ENCODE assay signal across 17 cellular contexts in genomic region chr9:69454327-69454726, GRCh38.
"Had no signal": no experiment of that assay in that cellular context is flagged by ENCODE, and none has a peak within 500 bp of the region (broad histone marks: within the 10 kb centered on the region; RNA-seq: fewer than 3 reads in every experiment).

No MANE protein-coding gene starts in this region.

- H3K4me1 Mint-ChIP-seq: activated B cell treated with CpG ODN at 0.5 μM for 24 hours; activated naive CD8-positive, alpha-beta T cell treated with anti-CD3 and anti-CD28 coated beads, Interleukin-2, amount 10 ng/mL, durations not matched to agents 7 days and 5 days; central memory CD8-positive, alpha-beta T cell; mesothelial cell of epicardium had no signal

- H3K27me3 Mint-ChIP-seq: activated naive CD8-positive, alpha-beta T cell treated with anti-CD3 and anti-CD28 coated beads, Interleukin-2, amount 10 ng/mL, durations not matched to agents 7 days and 5 days; T-helper 17 cell had no signal

- H3K9me3 Mint-ChIP-seq: activated B cell treated with CpG ODN at 0.5 μM for 24 hours; activated naive CD8-positive, alpha-beta T cell treated with anti-CD3 and anti-CD28 coated beads, Interleukin-2, amount 10 ng/mL, durations not matched to agents 7 days and 5 days; central memory CD8-positive, alpha-beta T cell had no signal

- H3K36me3 ChIP-seq: pancreas had no signal

- H3K9me3 ChIP-seq: esophagus squamous epithelium, pancreas, spleen, stomach, testis had no signal

- H3K4me3 ChIP-seq: coronary artery, esophagus squamous epithelium, pancreas, spleen, stomach, testis had no signal

- H3K4me3 Mint-ChIP-seq: activated B cell treated with CpG ODN at 0.5 μM for 24 hours; activated naive CD8-positive, alpha-beta T cell treated with anti-CD3 and anti-CD28 coated beads, Interleukin-2, amount 10 ng/mL, durations not matched to agents 7 days and 5 days; brain; central memory CD8-positive, alpha-beta T cell; mesothelial cell of epicardium; T-helper 17 cell had no signal

- H3K27me3 ChIP-seq: esophagus squamous epithelium, pancreas, spleen, stomach, testis had no signal

- H3K27ac ChIP-seq: coronary artery, esophagus squamous epithelium, pancreas, spleen, stomach, testis had no signal

- DNase-seq: activated B cell treated with CpG ODN at 0.5 μM for 24 hours; activated CD4-positive, alpha-beta T cell treated with anti-CD3 and anti-CD28 coated beads for 48 hours; activated naive CD4-positive, alpha-beta T cell; activated naive CD8-positive, alpha-beta T cell treated with anti-CD3 and anti-CD28 coated beads, Interleukin-2, amount 10 ng/mL, durations not matched to agents 7 days and 5 days; esophagus squamous epithelium; glutamatergic neuron; kidney glomerular epithelial cell; pancreas; spleen; stomach; T-helper 17 cell; testis had no signal

- ATAC-seq: pancreas, sciatic nerve, T-helper 17 cell had no signal

- FAIRE-seq: pancreas had no signal

- H3K36me3 Mint-ChIP-seq: activated naive CD8-positive, alpha-beta T cell treated with anti-CD3 and anti-CD28 coated beads, Interleukin-2, amount 10 ng/mL, durations not matched to agents 7 days and 5 days had no signal

- H3K27ac Mint-ChIP-seq: activated B cell treated with CpG ODN at 0.5 μM for 24 hours; activated naive CD8-positive, alpha-beta T cell treated with anti-CD3 and anti-CD28 coated beads, Interleukin-2, amount 10 ng/mL, durations not matched to agents 7 days and 5 days; brain; mesothelial cell of epicardium; T-helper 17 cell had no signal

- H3K4me1 ChIP-seq: esophagus squamous epithelium, pancreas, spleen, stomach, testis had no signal
